In genomic region chr2:154614906-154615305, GRCh38 we compare ENCODE assay signal across 8 cellular contexts.
"Had no signal": no experiment of that assay in that cellular context is flagged by ENCODE, and none has a peak within 500 bp of the region (broad histone marks: within the 10 kb centered on the region; RNA-seq: fewer than 3 reads in every experiment).

No MANE protein-coding gene starts in this region.

- H3K27ac Mint-ChIP-seq: GM23338, H9 had no signal

- DNase-seq: H9, HCEC 1CT, IMR-90 had no signal

- H3K4me1 Mint-ChIP-seq: GM23338 had no signal

- H3K27ac ChIP-seq: HL-60 had no signal

- ATAC-seq: GM23338, K562 had no signal

- FAIRE-seq: H1, H54, K562 had no signal

- H3K9me3 Mint-ChIP-seq: GM23338, H9 had no signal

- H3K4me3 Mint-ChIP-seq: GM23338, H9 had no signal

- H3K4me2 ChIP-seq: GM23338 had no signal

- H3K4me3 ChIP-seq: GM23338, K562 had no signal
